ENCODE assay signal across 8 cellular contexts in the genomic region with DNA sequence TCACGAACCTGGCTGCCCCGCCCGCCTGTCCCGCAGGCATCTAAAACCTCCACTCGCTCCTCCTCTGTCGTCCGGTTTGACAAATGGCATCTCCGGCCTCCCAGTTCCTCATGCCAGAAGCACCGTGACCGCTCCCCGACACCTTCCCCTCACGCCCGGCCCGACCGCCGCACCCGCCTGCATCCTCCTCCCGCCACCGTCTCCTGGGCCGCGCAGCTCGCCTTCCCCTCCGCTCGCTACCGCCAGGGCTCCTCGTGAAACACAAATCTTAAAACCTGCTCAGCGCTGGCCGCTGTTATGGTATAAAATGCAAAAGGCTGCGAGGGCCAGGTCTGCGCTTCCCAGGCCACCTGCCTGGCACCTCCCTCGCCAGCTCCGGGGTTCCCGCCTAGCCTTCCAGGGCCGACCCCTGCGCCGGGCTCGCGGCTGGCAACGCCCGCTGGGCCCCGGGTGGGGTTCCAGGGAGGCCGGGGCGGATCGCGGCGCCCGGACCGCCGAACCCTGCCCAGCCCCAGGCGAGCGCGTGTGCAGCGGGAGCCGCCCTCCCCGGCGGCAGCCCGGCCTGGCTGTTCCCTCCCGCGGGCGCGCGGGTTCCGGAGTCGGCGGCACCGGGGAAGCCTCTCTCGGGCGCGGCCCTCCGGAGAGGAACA. TPM values are rescaled to one million over a fixed set of nuclear protein-coding genes. Genes with fewer than 3 reads are reported as not detected.
DNase-seq lines count a peak whose midpoint lies in the region; ATAC-seq, FAIRE-seq and TF ChIP-seq lines count a peak whose summit lies in the region.

No MANE protein-coding gene starts in this region.

- peak overlapping the region; percentile 86 for H3K27ac ChIP-seq in CD8-positive, alpha-beta T cell (ENCODE audit: low read depth, low read length)
- H3K27ac ChIP-seq in adrenal gland, result peak overlapping the region; percentile 60 to 95 (median 83)
- H3K27ac ChIP-seq in iPS DF 6.9 (ENCODE audit: low read length), result no peak overlapping the region
- peak overlapping the region; percentile 66 to 80 for H3K27ac ChIP-seq in small intestine (ENCODE audit: low read depth in 1 of 2, low read length in 1 of 2)

- FAIRE-seq in small intestine (lab: Jason Lieb, UNC), result no peak

- H3K36me3 Mint-ChIP-seq in CD8-positive, alpha-beta T cell, result peaks cover 31% of the 10 kb centered on the region

- no peaks in the 10 kb centered on the region for H3K27me3 ChIP-seq in CD8-positive, alpha-beta T cell (ENCODE audit: insufficient read depth, low read length)
- H3K27me3 ChIP-seq in MG63 (no peaks in the 10 kb centered on the region), adrenal gland (no peaks in the 10 kb centered on the region), iPS DF 6.9 (ENCODE audit: control insufficient read depth, insufficient read depth, low read length) (no peaks in the 10 kb centered on the region), small intestine (ENCODE audit: control insufficient read depth in 2 of 2, insufficient read depth in 2 of 2, low read length in 2 of 2) (no peaks in the 10 kb centered on the region)

- POLR2A ChIA-PET in CD8-positive, alpha-beta T cell (lab: Charles Lee), result interaction anchor here (0.7 to 5.6 kb wide), 15 partner anchors 10 to 756 kb away, joined by 3 to 94 read pairs (median 6); partner anchors contain the start of genes EME2, FAHD1, HAGH and IGFALS

- peak overlapping the region; percentile 84 for H3K4me3 Mint-ChIP-seq in CD8-positive, alpha-beta T cell

- no peak for TF ChIP-seq POLR2A in adrenal gland (IDR thresholded peaks at IDR 0.05)

- peaks cover 15% of the 10 kb centered on the region for H3K36me3 ChIP-seq in CD8-positive, alpha-beta T cell (ENCODE audit: insufficient read depth, low read length)
- H3K36me3 ChIP-seq in MG63 (peaks cover 51% of the 10 kb centered on the region), adrenal gland (replicated peaks in 1 of 2) (peaks cover 0 to 35% of the 10 kb centered on the region in 2 donors), iPS DF 6.9 (ENCODE audit: control insufficient read depth, insufficient read depth, low read length) (peaks cover 26% of the 10 kb centered on the region), small intestine (ENCODE audit: control insufficient read depth in 2 of 2, insufficient read depth in 2 of 2, low read length in 2 of 2) (peaks cover 1 to 2% of the 10 kb centered on the region in 2 donors)

- H3K9me3 Mint-ChIP-seq in CD8-positive, alpha-beta T cell, result no peaks in the 10 kb centered on the region

- no peaks in the 10 kb centered on the region for H3K27me3 Mint-ChIP-seq in CD8-positive, alpha-beta T cell (ENCODE audit: low read depth)

- no peaks in the 10 kb centered on the region for H3K9me3 ChIP-seq in CD8-positive, alpha-beta T cell (ENCODE audit: low read length)
- H3K9me3 ChIP-seq in MG63, result no peaks in the 10 kb centered on the region
- H3K9me3 ChIP-seq in adrenal gland (replicated peaks in 1 of 3), result no peaks in the 10 kb centered on the region
- no peaks in the 10 kb centered on the region for H3K9me3 ChIP-seq in iPS DF 6.9 (ENCODE audit: control insufficient read depth, insufficient read depth, low read length)
- no peaks in the 10 kb centered on the region for H3K9me3 ChIP-seq in small intestine (ENCODE audit: control insufficient read depth, low read depth)

- ATAC-seq in CD8-positive, alpha-beta T cell, result peak; percentile 11
- peak; percentile 2 for ATAC-seq in GM21423 (IDR thresholded peaks at IDR 0.05; ENCODE audit: unreplicated experiment)

- WGBS in adrenal gland, 4 donors, result 1 to 2% (median 1%) methylated on average over 16 to 70 of the region's 70 CpGs
- no CpG with 5 or more reads among the region's 70 CpGs for WGBS in iPS DF 6.9 (ENCODE audit: insufficient coverage, insufficient read length)
- WGBS in small intestine, 3 donors, result 0 to 1% (median 1%) methylated on average over 49 to 70 of the region's 70 CpGs

- peaks cover 38% of the 10 kb centered on the region for H3K4me1 ChIP-seq in CD8-positive, alpha-beta T cell (ENCODE audit: insufficient read depth, low read length)
- peaks cover 23 to 26% of the 10 kb centered on the region in 2 donors for H3K4me1 ChIP-seq in adrenal gland (replicated peaks in 1 of 2)
- no peaks in the 10 kb centered on the region for H3K4me1 ChIP-seq in iPS DF 6.9 (ENCODE audit: control insufficient read depth, insufficient read depth, low read length)
- peaks cover 3 to 5% of the 10 kb centered on the region in 2 donors for H3K4me1 ChIP-seq in small intestine (ENCODE audit: control insufficient read depth in 2 of 2, insufficient read depth in 1 of 2, low read depth in 1 of 2, low read length in 1 of 2)

- TF ChIP-seq CTCF in CD8-positive, alpha-beta T cell (IDR thresholded peaks at IDR 0.05), result peak; percentile 41
- peak in 4 of 6 experiments; percentile 13 to 33 (median 28) for TF ChIP-seq CTCF in adrenal gland (IDR thresholded peaks at IDR 0.05)
- TF ChIP-seq CTCF in GM13977 (IDR thresholded peaks at IDR 0.05; ENCODE audit: extremely low read depth, insufficient read depth, missing control alignments), result no peak

- H3K4me3 ChIP-seq in CD8-positive, alpha-beta T cell (ENCODE audit: low read depth, low read length), result peak overlapping the region; percentile 81
- peak overlapping the region; percentile 100 for H3K4me3 ChIP-seq in MG63
- H3K4me3 ChIP-seq in adrenal gland, result peak overlapping the region; percentile 26 to 95 (median 76)
- peak overlapping the region; percentile 92 for H3K4me3 ChIP-seq in iPS DF 6.9 (ENCODE audit: low read length)
- peak overlapping the region; percentile 88 to 91 for H3K4me3 ChIP-seq in small intestine (ENCODE audit: low read depth in 1 of 2, low read length in 2 of 2)

- in situ Hi-C loops in GM13977 (cut with MboI; ENCODE audit: low pct_unique_long_range_greater_than_20kb, low sequenced_read_pairs, unreplicated experiment), result no loop called here

- H3K27ac Mint-ChIP-seq in CD8-positive, alpha-beta T cell, result peak overlapping the region; percentile 88

- CTCF ChIA-PET in CD8-positive, alpha-beta T cell (lab: Charles Lee), result interaction anchor here (0.8 to 1.6 kb wide), 4 partner anchors 10 to 371 kb away, joined by 3 to 9 read pairs (median 4); partner anchors contain the start of genes EME2 and MRPS34

- peak in 3 of 7 experiments; percentile 32 to 42 (median 32) for DNase-seq in CD8-positive, alpha-beta T cell
- no peak for DNase-seq in MG63
- peak in 4 of 7 donors; percentile 46 to 67 (median 57) for DNase-seq in adrenal gland
- DNase-seq in iPS DF 6.9 (ENCODE audit: low read depth, low spot score), result no peak
- peak; percentile 27 for DNase-seq in small intestine
- DNase-seq in amygdala (lab: John Stamatoyannopoulos, UW), result no peak
- no peak for DNase-seq in GM13977 (ENCODE audit: low spot score)

- intact Hi-C loops in CD8-positive, alpha-beta T cell (cut with DNase I, micrococcal nuclease), result loop anchor here (1.0 to 10.0 kb wide), 14 partner anchors 9 to 900 kb away; partner anchors contain the start of genes HAGH (in 2 of the 2), MAPK8IP3 (in 2 of the 2), MRPS34 (in 2 of the 2) and UQCC4 (in 2 of the 2)
- intact Hi-C loops in adrenal gland (cut with DNase I), result no loop called here

- H3K4me1 Mint-ChIP-seq in CD8-positive, alpha-beta T cell (ENCODE audit: low read depth), result peaks cover 29% of the 10 kb centered on the region

RNA-seq across cellular contexts. Expression of gene SPSB3, which starts 0.5 kb away (rescaled TPM):
- 10 to 100 TPM; 70.3 to 72.3 TPM for total RNA-seq in CD8-positive, alpha-beta T cell
- 34.3 and 40.3 TPM in 2 replicates for total RNA-seq in MG63 (2014; rRNA removed; shearing (Covaris generic); ENCODE audit: low replicate concordance)
- 100 to 1,000 TPM in 5 of 8 donors, 10 to 100 TPM in 3; 47.7 to 158 (median 107) TPM for total RNA-seq in adrenal gland
- polyA plus RNA-seq in adrenal gland (100 to 1,000 TPM in 2 of 3 donors, 1 to 10 TPM in 1; 8.3 to 297 (median 238) TPM), small intestine (100 to 1,000 TPM in 2 of 3 donors, 10 to 100 TPM in 1; 47.5 to 197 (median 147) TPM)

RNA-seq across cellular contexts. Expression of gene NUBP2, which starts 0.9 kb away (rescaled TPM):
- 10 to 100 TPM; 33.1 to 39.2 TPM for total RNA-seq in CD8-positive, alpha-beta T cell
- 156 and 163 TPM in 2 replicates for total RNA-seq in MG63 (2014; rRNA removed; shearing (Covaris generic); ENCODE audit: low replicate concordance)
- 100 to 1,000 TPM in 4 of 8 donors, 10 to 100 TPM in 4; 51.3 to 252 (median 90.7) TPM for total RNA-seq in adrenal gland
- polyA plus RNA-seq in adrenal gland, result 10 to 100 TPM in 2 of 3 donors, 1 to 10 TPM in 1; 3.0 to 84.8 (median 78.6) TPM
- 10 to 100 TPM; 60.4 to 70.7 (median 63.2) TPM for polyA plus RNA-seq in small intestine

RNA-seq across cellular contexts. Expression of gene MRPS34, which starts 8.9 kb away (rescaled TPM):
- total RNA-seq in CD8-positive, alpha-beta T cell, result 10 to 100 TPM; 18.9 to 21.4 TPM
- total RNA-seq in MG63 (2014; rRNA removed; shearing (Covaris generic); ENCODE audit: low replicate concordance), result 225 and 308 TPM in 2 replicates
- total RNA-seq in adrenal gland, result 100 to 1,000 TPM; 138 to 226 (median 154) TPM
- polyA plus RNA-seq in adrenal gland, result 100 to 1,000 TPM in 1 of 3 donors, 10 to 100 TPM in 2; 84.3 to 113 (median 95.6) TPM
- polyA plus RNA-seq in small intestine, result 100 to 1,000 TPM; 166 to 199 (median 179) TPM

RNA-seq across cellular contexts. Expression of gene EME2, which starts 9.3 kb away (rescaled TPM):
- 10 to 100 TPM; 27.5 to 31.7 TPM for total RNA-seq in CD8-positive, alpha-beta T cell
- 3.3 and 6.6 TPM in 2 replicates for total RNA-seq in MG63 (2014; rRNA removed; shearing (Covaris generic); ENCODE audit: low replicate concordance)
- total RNA-seq in adrenal gland, result 10 to 100 TPM in 5 of 8 donors, 1 to 10 TPM in 3; 5.7 to 30.6 (median 19.2) TPM
- polyA plus RNA-seq in adrenal gland (10 to 100 TPM in 2 of 3 donors, 1 to 10 TPM in 1; 1.8 to 90.7 (median 38.0) TPM), small intestine (10 to 100 TPM in 1 of 3 donors, 1 to 10 TPM in 2; 6.8 to 16.1 (median 9.0) TPM)

RNA-seq across cellular contexts. Expression of gene NME3, which starts 10.5 kb away (rescaled TPM):
- total RNA-seq in CD8-positive, alpha-beta T cell, result 10 to 100 TPM; 40.3 to 43.2 TPM
- total RNA-seq in MG63 (2014; rRNA removed; shearing (Covaris generic); ENCODE audit: low replicate concordance), result 0.46 TPM in 1 of 2 replicates, not detected in the other
- total RNA-seq in adrenal gland, result 100 to 1,000 TPM in 7 of 8 donors, 10 to 100 TPM in 1; 82.5 to 319 (median 181) TPM
- polyA plus RNA-seq in adrenal gland, result 1,000 to 10,000 TPM in 1 of 3 donors, 100 to 1,000 TPM in 1, under 1 TPM in 1; 0.95 to 1,073 (median 860) TPM
- 100 to 1,000 TPM in 2 of 3 donors, 10 to 100 TPM in 1; 94.9 to 293 (median 212) TPM for polyA plus RNA-seq in small intestine

Comparison
In these comparisons a context has a peak if more than half of its experiments do, and no peak if none do; other contexts are left out.
1. DNase-seq: peak in adrenal gland (4 of 7) and small intestine (single experiment); none in MG63 (single experiment), iPS DF 6.9 (single experiment), amygdala (0 of 56) and GM13977 (single experiment).
2. RNA of gene MRPS34, which starts 8.9 kb away (total RNA-seq): 225 to 308 TPM in MG63 and 138 to 226 TPM in adrenal gland; 18.9 to 21.4 TPM in CD8-positive, alpha-beta T cell; every median in the first group is over 4 times any median in the second.
3. intact Hi-C loops: an anchor here in CD8-positive, alpha-beta T cell (1.0 to 10.0 kb wide); none called in adrenal gland.
4. Peak in every context shown above with its lines, with median percentiles within 50 percentile points of each other: H3K4me3 ChIP-seq.